ENCODE assay signal across 16 cellular contexts in genomic region chr10:62384447-62385081, GRCh38. TPM values are rescaled to one million over a fixed set of nuclear protein-coding genes. Genes with fewer than 3 reads are reported as not detected.
A peak's percentile ranks its signal among the peaks of the same experiment; 100 is the strongest.
DNase-seq lines count a peak whose midpoint lies in the region; ATAC-seq, FAIRE-seq and TF ChIP-seq lines count a peak whose summit lies in the region.
"Had no signal": no experiment of that assay in that cellular context is flagged by ENCODE, and none has a peak within 500 bp of the region (broad histone marks: within the 10 kb centered on the region; RNA-seq: fewer than 3 reads in every experiment).

No MANE protein-coding gene starts in this region.

- no peak for TF ChIP-seq POLR2A in H54 (IDR thresholded peaks at IDR 0.05; ENCODE audit: low read depth, low read length)

- peak; percentile 6 for ATAC-seq in central memory CD8-positive, alpha-beta T cell (replicated peaks; ENCODE audit: extremely low read depth, poor library complexity, severe bottlenecking)
- no peak for ATAC-seq in stimulated activated memory B cell treated with anti-CD40 and anti-IgM and Interleukin-4, amounts not matched to agents 10 μg/mL and 1 μg/mL and 100 μg/mL, for 72 hours
- ATAC-seq in HG02623 (IDR thresholded peaks at IDR 0.05; ENCODE audit: unreplicated experiment), result no peak

- H4K20me1 ChIP-seq in osteoblast (ENCODE audit: insufficient read depth, low read length), result no peaks in the 10 kb centered on the region

- H3K9me3 Mint-ChIP-seq in central memory CD8-positive, alpha-beta T cell, result no peaks in the 10 kb centered on the region
- no peaks in the 10 kb centered on the region for H3K9me3 Mint-ChIP-seq in stimulated activated memory B cell treated with anti-CD40 and anti-IgM and Interleukin-4, amounts not matched to agents 10 μg/mL and 1 μg/mL and 100 μg/mL, for 72 hours

- H3K36me3 ChIP-seq in osteoblast (ENCODE audit: insufficient read depth, low read length), result no peaks in the 10 kb centered on the region
- H3K36me3 ChIP-seq: left ventricle myocardium inferior, pancreas, Peyer's patch, stomach had no signal

- H3K9me3 ChIP-seq in osteoblast (ENCODE audit: low read depth, low read length), result no peaks in the 10 kb centered on the region
- H3K9me3 ChIP-seq: left ventricle myocardium inferior, pancreas, Peyer's patch, stomach had no signal

- H3K27ac Mint-ChIP-seq in central memory CD8-positive, alpha-beta T cell (ENCODE audit: low read depth), result peak overlapping the region; percentile 74
- no peak overlapping the region for H3K27ac Mint-ChIP-seq in stimulated activated memory B cell treated with anti-CD40 and anti-IgM and Interleukin-4, amounts not matched to agents 10 μg/mL and 1 μg/mL and 100 μg/mL, for 72 hours

- peaks cover 65% of the 10 kb centered on the region for H3K4me1 Mint-ChIP-seq in central memory CD8-positive, alpha-beta T cell
- no peaks in the 10 kb centered on the region for H3K4me1 Mint-ChIP-seq in stimulated activated memory B cell treated with anti-CD40 and anti-IgM and Interleukin-4, amounts not matched to agents 10 μg/mL and 1 μg/mL and 100 μg/mL, for 72 hours

- no peaks in the 10 kb centered on the region for H3K27me3 ChIP-seq in osteoblast (ENCODE audit: insufficient read depth, low read length)
- H3K27me3 ChIP-seq: pancreas, Peyer's patch, stomach had no signal

- H3K36me3 Mint-ChIP-seq in central memory CD8-positive, alpha-beta T cell (ENCODE audit: insufficient read depth), result peaks cover 3% of the 10 kb centered on the region
- H3K36me3 Mint-ChIP-seq in stimulated activated memory B cell treated with anti-CD40 and anti-IgM and Interleukin-4, amounts not matched to agents 10 μg/mL and 1 μg/mL and 100 μg/mL, for 72 hours, result no peaks in the 10 kb centered on the region

- H3K79me2 ChIP-seq in osteoblast (ENCODE audit: insufficient read depth, low read length), result no peaks in the 10 kb centered on the region

- TF ChIP-seq CTCF in osteoblast (IDR thresholded peaks at IDR 0.05; ENCODE audit: extremely low read depth, low read depth, low read length), result no peak

- peaks cover 42% of the 10 kb centered on the region for H3K4me1 ChIP-seq in osteoblast (ENCODE audit: insufficient read depth, low read length)
- H3K4me1 ChIP-seq: left ventricle myocardium inferior, pancreas, Peyer's patch, stomach had no signal

- peak overlapping the region; percentile 47 for H3K4me3 Mint-ChIP-seq in central memory CD8-positive, alpha-beta T cell
- no peak overlapping the region for H3K4me3 Mint-ChIP-seq in stimulated activated memory B cell treated with anti-CD40 and anti-IgM and Interleukin-4, amounts not matched to agents 10 μg/mL and 1 μg/mL and 100 μg/mL, for 72 hours

- peak; percentile 78 for FAIRE-seq in H54 (lab: Jason Lieb, UNC)
- FAIRE-seq: pancreas had no signal

- no peak for DNase-seq in H54 (ENCODE audit: insufficient read length, low spot score)
- peak; percentile 53 for DNase-seq in RPMI7951 (ENCODE audit: low read depth)
- DNase-seq in central memory CD8-positive, alpha-beta T cell (ENCODE audit: low spot score in 2 of 2), result no peak
- no peak for DNase-seq in osteoblast (ENCODE audit: insufficient read length, low spot score, missing footprints)
- no peak for DNase-seq in GM19240 (ENCODE audit: insufficient read length, low spot score)
- no peak for DNase-seq in KG1 (lab: John Stamatoyannopoulos, UW)
- DNase-seq: activated gamma-delta T cell, left ventricle myocardium inferior, NCI-H2171, pancreas, Peyer's patch, stomach had no signal

- H3K27me3 Mint-ChIP-seq in central memory CD8-positive, alpha-beta T cell, result no peaks in the 10 kb centered on the region
- peaks cover 7% of the 10 kb centered on the region for H3K27me3 Mint-ChIP-seq in stimulated activated memory B cell treated with anti-CD40 and anti-IgM and Interleukin-4, amounts not matched to agents 10 μg/mL and 1 μg/mL and 100 μg/mL, for 72 hours

- no peak overlapping the region for H3K4me3 ChIP-seq in osteoblast (ENCODE audit: insufficient read depth, low read length)
- H3K4me3 ChIP-seq: coronary artery, left ventricle myocardium inferior, pancreas, Peyer's patch, stomach had no signal

- no peak overlapping the region for H2AFZ ChIP-seq in osteoblast (ENCODE audit: low read length)

- H3K27ac ChIP-seq in osteoblast (ENCODE audit: low read depth, low read length), result peak overlapping the region; percentile 78
- H3K27ac ChIP-seq: coronary artery, left ventricle myocardium inferior, pancreas, Peyer's patch, stomach, VCaP had no signal

- H3K4me2 ChIP-seq in osteoblast (ENCODE audit: insufficient read depth, low read length), result peak overlapping the region; percentile 69

RNA-seq across cellular contexts. Expression of gene ZNF365, which starts 10.4 kb away (rescaled TPM):
- 4.8 and 6.8 TPM in 2 replicates for total RNA-seq in RPMI7951 (2014; rRNA removed; shearing (Covaris generic))
- total RNA-seq in osteoblast, result 9.1 and 9.8 TPM in 2 replicates
